ENCODE assay signal across 1 cellular context in the genomic region with DNA sequence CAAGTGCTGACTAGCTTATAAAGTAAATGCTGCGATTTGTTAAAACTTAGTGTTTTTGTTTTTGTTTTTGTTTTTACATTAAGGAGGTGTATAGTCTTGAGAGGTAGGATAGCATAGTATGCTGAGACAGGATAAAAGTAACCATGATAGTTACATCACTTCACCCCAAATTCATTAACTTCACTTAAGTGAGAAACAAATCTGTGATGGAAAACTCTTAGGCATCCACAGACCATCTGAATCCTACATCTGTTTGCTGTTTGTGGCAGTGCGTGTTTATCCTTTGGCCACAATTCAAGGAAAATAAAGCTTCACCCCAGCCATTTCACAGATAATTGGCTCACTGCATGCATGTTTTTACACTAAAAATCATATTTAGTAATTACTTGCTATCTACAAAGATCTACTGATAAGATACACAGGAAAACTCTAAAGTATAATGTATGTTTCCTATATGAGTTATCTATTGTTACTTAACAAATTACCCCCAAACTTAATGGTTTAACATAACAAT.
TF ChIP-seq lines count a peak whose summit lies in the region.

No MANE protein-coding gene starts in this region.

TF ChIP-seq in SK-N-SH, 30 proteins besides CTCF, POLR2A, EP300 and RAD21 (continued from another document):
- no peak for TF ChIP-seq FOSL2 (IDR thresholded peaks at IDR 0.05; ENCODE audit: borderline replicate concordance, low read depth)
- no peak for TF ChIP-seq SMC3 (IDR thresholded peaks at IDR 0.05; ENCODE audit: low read depth, low read length)
